In the genomic region with DNA sequence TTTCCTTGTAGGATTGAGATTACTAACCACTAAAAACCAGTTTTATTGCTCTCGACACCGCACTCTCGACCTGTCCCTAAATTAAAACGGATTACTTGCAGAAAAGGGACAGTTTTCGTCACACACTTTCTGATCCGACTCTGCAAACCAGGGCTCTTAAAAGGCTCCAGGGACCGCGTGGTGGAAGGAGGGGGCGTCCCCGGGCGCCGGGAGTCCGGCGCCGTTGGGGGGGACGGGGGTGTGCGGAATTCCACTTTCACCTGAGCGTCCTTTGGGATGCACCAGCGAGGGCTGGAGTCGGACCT, we compare ENCODE assay signal across 8 cellular contexts. TPM values are rescaled to one million over a fixed set of nuclear protein-coding genes. Genes with fewer than 3 reads are reported as not detected.
DNase-seq lines count a peak whose midpoint lies in the region; ATAC-seq and TF ChIP-seq lines count a peak whose summit lies in the region.

No MANE protein-coding gene starts in this region.

- H3K4me3 ChIP-seq in brain microvascular endothelial cell (ENCODE audit: low read depth, low read length) (peak overlapping the region; percentile 61), left lung (peak overlapping the region; percentile 69), thyroid gland (replicated peaks in 1 of 3) (peak overlapping the region in 2 of 3 donors; percentile 13 to 53)

- peaks cover 0 to 20% of the 10 kb centered on the region in 2 donors for H3K4me1 ChIP-seq in left lung
- H3K4me1 ChIP-seq in thyroid gland = peaks cover 0 to 4% of the 10 kb centered on the region in 2 donors

- DNase-seq in NCI-H146 (lab: John Stamatoyannopoulos, UW) (peak; percentile 24), NCI-H146 treated with DMSO at 0.1 percent for 48 hours (lab: John Stamatoyannopoulos, UW; ENCODE audit: unreplicated experiment) (no peak), NCI-H748 treated with DMSO at 0.1 percent for 48 hours (lab: John Stamatoyannopoulos, UW) (peak; percentile 56), brain microvascular endothelial cell (peak; percentile 3), left lung (no peak), thyroid gland (peak in 1 of 2 donors; percentile 5), putamen (ENCODE audit: low spot score) (no peak), NCI-H2171 (lab: John Stamatoyannopoulos, UW) (no peak)

- H3K9me3 ChIP-seq in left lung (no peaks in the 10 kb centered on the region), thyroid gland (no peaks in the 10 kb centered on the region)

- TF ChIP-seq CTCF in brain microvascular endothelial cell (IDR thresholded peaks at IDR 0.05; ENCODE audit: low read depth, low read length, missing control alignments) = no peak
- TF ChIP-seq CTCF in left lung (IDR thresholded peaks at IDR 0.05) = no peak
- TF ChIP-seq CTCF in thyroid gland (IDR thresholded peaks at IDR 0.05) = no peak

- in situ Hi-C loops in brain microvascular endothelial cell (cut with HindIII; ENCODE audit: low pct_ligation_motif_present, low sequenced_read_pairs) = no loop called here

- WGBS in thyroid gland, 2 donors = 2% methylated on average over 20 of the region's 20 CpGs

- H3K36me3 ChIP-seq in brain microvascular endothelial cell (replicated peaks) (no peaks in the 10 kb centered on the region), left lung (no peaks in the 10 kb centered on the region), thyroid gland (no peaks in the 10 kb centered on the region)

- peaks cover 20% of the 10 kb centered on the region for H3K27me3 ChIP-seq in brain microvascular endothelial cell (replicated peaks)
- peaks cover 0 to 29% of the 10 kb centered on the region in 2 donors for H3K27me3 ChIP-seq in left lung
- no peaks in the 10 kb centered on the region for H3K27me3 ChIP-seq in thyroid gland

- TF ChIP-seq POLR2A in thyroid gland (IDR thresholded peaks at IDR 0.05) = no peak

- ATAC-seq in left lung = peak; percentile 30

- intact Hi-C loops in left lung (cut with DNase I) (no loop called here), thyroid gland (cut with DNase I) (no loop called here)

- H3K27ac ChIP-seq in brain microvascular endothelial cell (no peak overlapping the region), left lung (peak overlapping the region; percentile 36 to 88), thyroid gland (no peak overlapping the region)

RNA-seq across cellular contexts. Expression of gene MAK, which starts 0.7 kb away (rescaled TPM):
- total RNA-seq in left lung (under 1 TPM; 0.26 to 0.97 TPM), thyroid gland (under 1 TPM in 1 of 4 donors, not detected in 3; 0.21 TPM)

RNA-seq across cellular contexts. Expression of gene GCM2, which starts 44.2 kb away (rescaled TPM):
- total RNA-seq in left lung = not detected
- total RNA-seq in thyroid gland = not detected

RNA-seq across cellular contexts. Expression of gene SYCP2L, which starts 49.2 kb away (rescaled TPM):
- total RNA-seq in left lung (under 1 TPM; 0.41 to 0.45 TPM), thyroid gland (1 to 10 TPM in 3 of 4 donors, under 1 TPM in 1; 0.78 to 4.5 (median 1.8) TPM)

Comparison
In these comparisons a context has a peak if more than half of its experiments do, and no peak if none do; other contexts are left out.
1. DNase-seq: peak in NCI-H146 (single experiment), NCI-H748 treated with DMSO at 0.1 percent for 48 hours (single experiment) and brain microvascular endothelial cell (single experiment); none in NCI-H146 treated with DMSO at 0.1 percent for 48 hours (single experiment), left lung (0 of 2), putamen (single experiment) and NCI-H2171 (single experiment).
2. H3K27ac ChIP-seq: peak in left lung (2 of 2); none in brain microvascular endothelial cell (single experiment) and thyroid gland (0 of 3).
3. Peak in every context shown above with its lines, with median percentiles within 50 percentile points of each other: H3K4me3 ChIP-seq.